Comparison of ENCODE assay signal across 8 cellular contexts in the genomic region with DNA sequence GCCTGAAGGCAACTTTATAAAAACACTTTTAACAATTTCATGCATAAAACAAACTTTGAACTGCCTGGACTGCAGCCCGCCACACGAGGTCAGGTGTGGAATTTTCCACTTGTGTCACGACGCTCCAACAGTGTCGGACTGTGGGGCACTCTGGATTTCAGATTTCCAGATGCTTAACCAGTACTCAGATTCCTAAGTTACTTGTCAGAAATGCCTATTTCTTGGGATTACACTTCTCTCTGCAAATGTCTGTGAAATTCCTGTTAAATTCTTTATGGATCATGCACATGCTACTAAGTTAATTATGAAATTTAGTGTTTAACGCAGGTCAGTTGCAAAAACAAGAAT. TPM values are rescaled to one million over a fixed set of nuclear protein-coding genes. Genes with fewer than 3 reads are reported as not detected.
A peak's percentile ranks its signal among the peaks of the same experiment; 100 is the strongest.
DNase-seq lines count a peak whose midpoint lies in the region; ATAC-seq and TF ChIP-seq lines count a peak whose summit lies in the region.

No MANE protein-coding gene starts in this region.

- H3K4me3 ChIP-seq in left lung (peak overlapping the region; percentile 23 to 41), thoracic aorta (peak overlapping the region; percentile 67)

- no peaks in the 10 kb centered on the region for H3K9me3 ChIP-seq in left lung
- no peaks in the 10 kb centered on the region for H3K9me3 ChIP-seq in thoracic aorta

- no peaks in the 10 kb centered on the region for H3K36me3 Mint-ChIP-seq in activated CD4-positive, alpha-beta T cell treated with anti-CD3 and anti-CD28 coated beads, Interleukin-2, amount 10 ng/mL, durations not matched to agents 24 days and 14 days (ENCODE audit: low read depth)

- no peaks in the 10 kb centered on the region for H3K9me3 Mint-ChIP-seq in activated CD4-positive, alpha-beta T cell treated with anti-CD3 and anti-CD28 coated beads, Interleukin-2, amount 10 ng/mL, durations not matched to agents 24 days and 14 days

- H3K4me1 Mint-ChIP-seq in activated CD4-positive, alpha-beta T cell treated with anti-CD3 and anti-CD28 coated beads, Interleukin-2, amount 10 ng/mL, durations not matched to agents 24 days and 14 days: peaks cover 9% of the 10 kb centered on the region

- H3K27me3 ChIP-seq in left lung (no peaks in the 10 kb centered on the region), thoracic aorta (replicated peaks; ENCODE audit: insufficient read depth) (no peaks in the 10 kb centered on the region)

- no peak for DNase-seq in activated CD4-positive, alpha-beta T cell treated with anti-CD3 and anti-CD28 coated beads, Interleukin-2, amount 10 ng/mL, durations not matched to agents 24 days and 14 days
- no peak for DNase-seq in activated CD4-positive, alpha-beta T cell treated with anti-CD3 and anti-CD28 coated beads, Interleukin-2, amount 50 U/mL, for 48 hours
- DNase-seq in astrocyte of the hippocampus (ENCODE audit: low read depth, low spot score) (peak; percentile 31), left lung (no peak), thoracic aorta (ENCODE audit: low spot score) (no peak), globus pallidus (ENCODE audit: low spot score) (no peak)
- DNase-seq in NK-92 treated with Interleukin-12 subunit alpha and Interleukin-12 subunit beta, amount 100 ng/mL, for 24 hours (lab: John Stamatoyannopoulos, UW): no peak

- TF ChIP-seq CTCF in left lung (IDR thresholded peaks at IDR 0.05): no peak
- no peak for TF ChIP-seq CTCF in thoracic aorta (IDR thresholded peaks at IDR 0.05)

- H3K27ac ChIP-seq in left lung: peak overlapping the region; percentile 38 to 54
- H3K27ac ChIP-seq in thoracic aorta: peak overlapping the region; percentile 25 to 74

- peak; percentile 5 for ATAC-seq in left lung
- ATAC-seq in thoracic aorta (ENCODE audit: insufficient number of reproducible peaks, low FRiP score, low read depth): no peak
- ATAC-seq in HG03108 (IDR thresholded peaks at IDR 0.05; ENCODE audit: unreplicated experiment): no peak

- H3K36me3 ChIP-seq in left lung (peaks cover 0 to 12% of the 10 kb centered on the region in 2 donors), thoracic aorta (peaks cover 4% of the 10 kb centered on the region)

- intact Hi-C loops in activated CD4-positive, alpha-beta T cell treated with anti-CD3 and anti-CD28 coated beads, Interleukin-2, amount 10 ng/mL, durations not matched to agents 24 days and 14 days (cut with micrococcal nuclease): loop anchor here (1.0 kb wide), 1 partner anchor 89 kb away; no protein-coding TSS in a partner anchor
- intact Hi-C loops in left lung (cut with DNase I): loop anchor here in 1 of 2 donors (10.0 kb wide), 1 partner anchor 87 kb away; no protein-coding TSS in a partner anchor

- peaks cover 2% of the 10 kb centered on the region for H3K27me3 Mint-ChIP-seq in activated CD4-positive, alpha-beta T cell treated with anti-CD3 and anti-CD28 coated beads, Interleukin-2, amount 10 ng/mL, durations not matched to agents 24 days and 14 days

- H3K4me1 ChIP-seq in left lung: peaks cover 14 to 60% of the 10 kb centered on the region in 2 donors
- peaks cover 16 to 38% of the 10 kb centered on the region in 2 donors for H3K4me1 ChIP-seq in thoracic aorta (ENCODE audit: control insufficient read depth in 1 of 2, low read depth in 2 of 2)

- no peak overlapping the region for H3K27ac Mint-ChIP-seq in activated CD4-positive, alpha-beta T cell treated with anti-CD3 and anti-CD28 coated beads, Interleukin-2, amount 10 ng/mL, durations not matched to agents 24 days and 14 days

- H3K4me3 Mint-ChIP-seq in activated CD4-positive, alpha-beta T cell treated with anti-CD3 and anti-CD28 coated beads, Interleukin-2, amount 10 ng/mL, durations not matched to agents 24 days and 14 days: peak overlapping the region; percentile 79

RNA-seq across cellular contexts. Expression of a gene that starts 0.5 kb away (rescaled TPM):
- total RNA-seq in activated CD4-positive, alpha-beta T cell treated with anti-CD3 and anti-CD28 coated beads, Interleukin-2, amount 10 ng/mL, durations not matched to agents 24 days and 14 days: 0.09 TPM in 1 of 2 replicates, not detected in the other
- total RNA-seq in left lung: 10 to 100 TPM in 1 of 2 donors, 1 to 10 TPM in 1; 8.1 to 11.6 TPM
- 1 to 10 TPM; 3.9 to 5.3 TPM for total RNA-seq in thoracic aorta

RNA-seq across cellular contexts. Expression of a gene that starts 43.1 kb away (rescaled TPM):
- total RNA-seq in activated CD4-positive, alpha-beta T cell treated with anti-CD3 and anti-CD28 coated beads, Interleukin-2, amount 10 ng/mL, durations not matched to agents 24 days and 14 days: 2.5 and 4.1 TPM in 2 replicates
- total RNA-seq in left lung: 10 to 100 TPM; 16.7 to 18.9 TPM
- total RNA-seq in thoracic aorta: 10 to 100 TPM in 1 of 2 donors, 1 to 10 TPM in 1; 9.0 to 20.3 TPM
